1 cellular context compared by ENCODE assay signal in the genomic region with DNA sequence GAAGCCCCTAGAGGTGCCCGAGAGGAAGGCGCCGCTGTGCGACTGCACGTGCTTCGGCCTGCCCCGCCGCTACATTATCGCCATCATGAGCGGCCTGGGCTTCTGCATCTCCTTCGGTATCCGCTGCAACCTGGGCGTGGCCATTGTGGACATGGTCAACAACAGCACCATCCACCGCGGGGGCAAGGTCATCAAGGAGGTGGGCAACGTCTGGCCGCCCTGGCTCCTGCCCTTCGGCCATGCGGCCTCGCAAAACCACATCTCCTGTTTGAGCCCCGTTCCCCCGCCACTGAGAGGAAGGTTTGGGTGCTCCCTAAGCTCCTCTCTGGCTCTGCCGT.
TF ChIP-seq lines count a peak whose summit lies in the region.

No MANE protein-coding gene starts in this region.

TF ChIP-seq in H1, 55 proteins besides CTCF, POLR2A, EP300 and RAD21 (continued from another document):
- TF ChIP-seq, protein P1, sequence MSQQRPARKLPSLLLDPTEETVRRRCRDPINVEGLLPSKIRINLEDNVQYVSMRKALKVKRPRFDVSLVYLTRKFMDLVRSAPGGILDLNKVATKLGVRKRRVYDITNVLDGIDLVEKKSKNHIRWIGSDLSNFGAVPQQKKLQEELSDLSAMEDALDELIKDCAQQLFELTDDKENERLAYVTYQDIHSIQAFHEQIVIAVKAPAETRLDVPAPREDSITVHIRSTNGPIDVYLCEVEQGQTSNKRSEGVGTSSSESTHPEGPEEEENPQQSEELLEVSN (IDR thresholded peaks at IDR 0.05) = peak; percentile 84
- no peak for TF ChIP-seq BCL11A (IDR thresholded peaks at IDR 0.05; ENCODE audit: low read depth in 2 of 2, low read length in 2 of 2)
